Comparison of ENCODE assay signal across 10 cellular contexts in genomic region chr17:21029515-21029914, GRCh38. TPM values are rescaled to one million over a fixed set of nuclear protein-coding genes. Genes with fewer than 3 reads are reported as not detected.
A peak's percentile ranks its signal among the peaks of the same experiment; 100 is the strongest.
DNase-seq lines count a peak whose midpoint lies in the region; ATAC-seq and TF ChIP-seq lines count a peak whose summit lies in the region.
"Had no signal": no experiment of that assay in that cellular context is flagged by ENCODE, and none has a peak within 500 bp of the region (broad histone marks: within the 10 kb centered on the region; RNA-seq: fewer than 3 reads in every experiment).

No MANE protein-coding gene starts in this region.

- H3K27me3 ChIP-seq in CD4-positive, alpha-beta T cell (ENCODE audit: control insufficient read depth, insufficient read depth, low read length): no peaks in the 10 kb centered on the region
- H3K27me3 ChIP-seq in PC-3 (ENCODE audit: low read length) (no peaks in the 10 kb centered on the region), parathyroid adenoma (ENCODE audit: control insufficient read depth, insufficient read depth, low read length) (no peaks in the 10 kb centered on the region)
- H3K27me3 ChIP-seq: neutrophil had no signal

- TF ChIP-seq CTCF in CD4-positive, alpha-beta T cell (IDR thresholded peaks at IDR 0.05): no peak
- TF ChIP-seq CTCF in PC-3 (conservative IDR thresholded peaks at IDR 0.05; ENCODE audit: low read depth, low read length): no peak
- no peak for TF ChIP-seq CTCF in parathyroid adenoma (IDR thresholded peaks at IDR 0.05)

- no peak overlapping the region for H3K27ac ChIP-seq in CD4-positive, alpha-beta T cell (ENCODE audit: low read depth, low read length)
- H3K27ac ChIP-seq in PC-3 (ENCODE audit: low read length): no peak overlapping the region
- H3K27ac ChIP-seq in parathyroid adenoma: no peak overlapping the region
- H3K27ac ChIP-seq: neutrophil had no signal

- no TSS peak for BruUV-seq in PC-3 (replicated peaks; lab: Mats Ljungman, UMichigan)

- H3F3A ChIP-seq in PC-3 (ENCODE audit: low read length, unreplicated experiment): no peaks in the 10 kb centered on the region

- no peaks in the 10 kb centered on the region for H3K9me3 ChIP-seq in CD4-positive, alpha-beta T cell (ENCODE audit: control insufficient read depth, low read length)
- H3K9me3 ChIP-seq in PC-3 (ENCODE audit: low read length): no peaks in the 10 kb centered on the region
- H3K9me3 ChIP-seq in parathyroid adenoma (ENCODE audit: control insufficient read depth, low read length): no peaks in the 10 kb centered on the region
- H3K9me3 ChIP-seq: neutrophil had no signal

- H2AFZ ChIP-seq in PC-3 (ENCODE audit: low read length) (no peak overlapping the region), parathyroid adenoma (no peak overlapping the region)

- H3K36me3 Mint-ChIP-seq in CD4-positive, alpha-beta T cell (ENCODE audit: low read depth): peaks cover 63% of the 10 kb centered on the region

- H4K20me1 ChIP-seq in PC-3 (ENCODE audit: low read length): peaks cover 92% of the 10 kb centered on the region

- POLR2A ChIA-PET in CD4-positive, alpha-beta T cell (lab: Charles Lee): no interaction called here
- POLR2A ChIA-PET in PC-3 (lab: Charles Lee; ENCODE audit: unreplicated experiment): no interaction called here

- no peak overlapping the region for H3K9ac ChIP-seq in PC-3 (ENCODE audit: low read length)
- no peak overlapping the region for H3K9ac ChIP-seq in parathyroid adenoma

- H3K4me3 ChIP-seq in PC-3 (ENCODE audit: low read length) (no peak overlapping the region), parathyroid adenoma (ENCODE audit: low read depth, low read length) (no peak overlapping the region)

- H3K9me3 Mint-ChIP-seq in CD4-positive, alpha-beta T cell: no peaks in the 10 kb centered on the region

- H3K27me3 Mint-ChIP-seq in CD4-positive, alpha-beta T cell: no peaks in the 10 kb centered on the region

- intact Hi-C loops in CD4-positive, alpha-beta T cell (cut with DNase I, micrococcal nuclease): no loop called here
- intact Hi-C loops in PC-3 (cut with micrococcal nuclease): no loop called here

- H3K9me2 ChIP-seq in PC-3 (replicated peaks; ENCODE audit: low read length): no peaks in the 10 kb centered on the region

- no peak for DNase-seq in CD4-positive, alpha-beta T cell
- DNase-seq in PC-3 (no peak), dermis blood vessel endothelial cell (peak; percentile 32), NCI-H2171 (lab: John Stamatoyannopoulos, UW) (no peak)
- DNase-seq in stimulated activated CD4-positive, alpha-beta T cell treated with anti-CD3 and anti-CD28 coated beads, Interleukin-4, amount 100 ng/mL, for 4 hours: no peak
- DNase-seq: Calu3 had no signal

- H3K36me3 ChIP-seq in PC-3 (ENCODE audit: low read depth, low read length) (peaks cover 52% of the 10 kb centered on the region), parathyroid adenoma (ENCODE audit: control insufficient read depth, insufficient read depth, low read length) (no peaks in the 10 kb centered on the region)

- H3K4me3 Mint-ChIP-seq in CD4-positive, alpha-beta T cell: no peak overlapping the region

- ATAC-seq in CD4-positive, alpha-beta T cell (ENCODE audit: poor library complexity): no peak
- no peak for ATAC-seq in PC-3
- no peak for ATAC-seq in HG03039 (IDR thresholded peaks at IDR 0.05; ENCODE audit: unreplicated experiment)
- no peak for ATAC-seq in HG03439 (IDR thresholded peaks at IDR 0.05; ENCODE audit: unreplicated experiment)

- CTCF ChIA-PET in CD4-positive, alpha-beta T cell (lab: Charles Lee): no interaction called here
- CTCF ChIA-PET in PC-3 (lab: Charles Lee): no interaction called here

- H3K4me2 ChIP-seq in PC-3 (ENCODE audit: low read length) (0 out of 2 replicates have a peak overlapping the region, but pooled peaks have one; percentile 9), parathyroid adenoma (ENCODE audit: low read length) (peak overlapping the region; percentile 17)

- H3K27ac Mint-ChIP-seq in CD4-positive, alpha-beta T cell: peak overlapping the region; percentile 24

- H3K4me1 ChIP-seq in PC-3 (ENCODE audit: insufficient read depth, low read length): peaks cover 13% of the 10 kb centered on the region; the same call in 1 of the 2 replicates
- H3K4me1 ChIP-seq in parathyroid adenoma: peaks cover 26% of the 10 kb centered on the region

- H3K4me1 Mint-ChIP-seq in CD4-positive, alpha-beta T cell (ENCODE audit: low read depth): peaks cover 74% of the 10 kb centered on the region

- peaks cover 100% of the 10 kb centered on the region for H3K79me2 ChIP-seq in PC-3 (ENCODE audit: low read length)
- H3K79me2 ChIP-seq in parathyroid adenoma: peaks cover 74% of the 10 kb centered on the region

RNA-seq across cellular contexts. Expression of gene USP22, which starts 13.3 kb away (rescaled TPM):
- total RNA-seq in CD4-positive, alpha-beta T cell: 100 to 1,000 TPM; 194 to 217 TPM
- 188 and 215 TPM in 2 replicates for total RNA-seq in PC-3 (2014; rRNA removed)
- total RNA-seq in dermis blood vessel endothelial cell: 342 TPM in 2 replicates
